ENCODE assay signal across 1 cellular context in genomic region chr16:89507834-89508590, GRCh38.
TF ChIP-seq lines count a peak whose summit lies in the region.

TSS of gene SPG7 (plus strand) at chr16:89508403. CDS start at chr16:89508418, 15 bp downstream.

TF ChIP-seq in HepG2, 621 proteins besides CTCF, POLR2A, EP300 and RAD21 (continued from another document and continues in another):
- TF ChIP-seq SAFB2 (CRISPR knock-in tag; IDR thresholded peaks at IDR 0.05; ENCODE audit: borderline replicate concordance, low read depth) (0 out of 2 replicates have a peak, but pooled peaks have one; percentile 49), ETV5 (CRISPR knock-in tag; IDR thresholded peaks at IDR 0.05; ENCODE audit: borderline replicate concordance) (peak; percentile 53; the same call in 1 of the 2 replicates), ETV6 (CRISPR knock-in tag; conservative IDR thresholded peaks at IDR 0.05) (peak; percentile 35), ZGPAT (CRISPR knock-in tag; IDR thresholded peaks at IDR 0.05) (peak; percentile 92; the same call in 1 of the 2 replicates), RBM39 (IDR thresholded peaks at IDR 0.05; ENCODE audit: low read depth, low read length, poor library complexity, severe bottlenecking) (peak; percentile 61), HDAC2 (CRISPR knock-in tag; IDR thresholded peaks at IDR 0.05) (peak; percentile 43), SNAI1 (CRISPR knock-in tag; IDR thresholded peaks at IDR 0.05; ENCODE audit: borderline replicate concordance) (no peak), YY1 (IDR thresholded peaks at IDR 0.05; ENCODE audit: insufficient read depth, insufficient replicate concordance, low read depth, low read length) (peak; percentile 98), TMF1 (CRISPR knock-in tag; IDR thresholded peaks at IDR 0.05; ENCODE audit: low read depth) (peak; percentile 93; the same call in 1 of the 2 replicates), ZNF318 (CRISPR knock-in tag; IDR thresholded peaks at IDR 0.05) (no peak), NCOA1 (CRISPR knock-in tag; IDR thresholded peaks at IDR 0.05) (peak; percentile 64), BORCS8-MEF2B (CRISPR knock-in tag; IDR thresholded peaks at IDR 0.05) (peak; percentile 72), NONO (IDR thresholded peaks at IDR 0.05) (no peak), NONO (CRISPR knock-in tag; conservative IDR thresholded peaks at IDR 0.05) (peak; percentile 85), ZNF883 (CRISPR knock-in tag; IDR thresholded peaks at IDR 0.05; ENCODE audit: not compliant biosample characterization) (peak; percentile 98), E2F5 (CRISPR knock-in tag; conservative IDR thresholded peaks at IDR 0.05) (peak; percentile 75), NFYC (CRISPR knock-in tag; IDR thresholded peaks at IDR 0.05) (no peak), GZF1 (CRISPR knock-in tag; IDR thresholded peaks at IDR 0.05) (0 out of 2 replicates have a peak, but pooled peaks have one; percentile 62), TCF7L2 (IDR thresholded peaks at IDR 0.05; ENCODE audit: low read depth, low read length) (no peak), TOPORS (CRISPR knock-in tag; IDR thresholded peaks at IDR 0.05) (peak; percentile 89), ZNF530 (CRISPR knock-in tag; IDR thresholded peaks at IDR 0.05; ENCODE audit: low read depth) (0 out of 2 replicates have a peak, but pooled peaks have one; percentile 59), MAZ (IDR thresholded peaks at IDR 0.05; ENCODE audit: borderline replicate concordance, low read depth, low read length) (no peak; the same call in 1 of the 2 replicates), MAZ (CRISPR knock-in tag; IDR thresholded peaks at IDR 0.05; ENCODE audit: low read depth) (peak; percentile 91), ZEB1 (IDR thresholded peaks at IDR 0.05; ENCODE audit: insufficient replicate concordance, low read depth) (no peak), ZNF850 (CRISPR knock-in tag; conservative IDR thresholded peaks at IDR 0.05) (no peak; the same call in 1 of the 2 replicates), CCAR2 (optimal IDR thresholded peaks at IDR 0.05; ENCODE audit: low read depth, low read length) (no peak), TOE1 (CRISPR knock-in tag; IDR thresholded peaks at IDR 0.05) (peak; percentile 39; the same call in 1 of the 2 replicates), ZNF740 (CRISPR knock-in tag; IDR thresholded peaks at IDR 0.05) (0 out of 2 replicates have a peak, but pooled peaks have one; percentile 39), JARID2 (CRISPR knock-in tag; IDR thresholded peaks at IDR 0.05; ENCODE audit: insufficient replicate concordance) (no peak), PRDM4 (CRISPR knock-in tag; IDR thresholded peaks at IDR 0.05; ENCODE audit: borderline replicate concordance) (no peak), MXD1 (CRISPR knock-in tag; IDR thresholded peaks at IDR 0.05) (peak; percentile 97), PAWR (CRISPR knock-in tag; IDR thresholded peaks at IDR 0.05; ENCODE audit: borderline replicate concordance) (no peak), ZNF280B (CRISPR knock-in tag; IDR thresholded peaks at IDR 0.05; ENCODE audit: borderline replicate concordance) (peak; percentile 55; the same call in 1 of the 2 replicates), ZNF788 (CRISPR knock-in tag; IDR thresholded peaks at IDR 0.05; ENCODE audit: borderline replicate concordance) (peak; percentile 87), CBFB (CRISPR knock-in tag; IDR thresholded peaks at IDR 0.05) (peak; percentile 68; the same call in 1 of the 2 replicates), TSC22D2 (CRISPR knock-in tag; IDR thresholded peaks at IDR 0.05; ENCODE audit: borderline replicate concordance) (0 out of 2 replicates have a peak, but pooled peaks have one; percentile 76), NFIC (IDR thresholded peaks at IDR 0.05; ENCODE audit: low read length) (no peak), ZNF20 (CRISPR knock-in tag; IDR thresholded peaks at IDR 0.05) (0 out of 2 replicates have a peak, but pooled peaks have one; percentile 5), ZMAT3 (CRISPR knock-in tag; conservative IDR thresholded peaks at IDR 0.05) (peak; percentile 14; the same call in 1 of the 2 replicates), MIER2 (CRISPR knock-in tag; IDR thresholded peaks at IDR 0.05) (0 out of 2 replicates have a peak, but pooled peaks have one; percentile 7), RXRB (CRISPR knock-in tag; IDR thresholded peaks at IDR 0.05; ENCODE audit: borderline replicate concordance) (0 out of 2 replicates have a peak, but pooled peaks have one; percentile 6), SCMH1 (CRISPR knock-in tag; IDR thresholded peaks at IDR 0.05; ENCODE audit: borderline replicate concordance) (no peak)
- TF ChIP-seq, protein P1, sequence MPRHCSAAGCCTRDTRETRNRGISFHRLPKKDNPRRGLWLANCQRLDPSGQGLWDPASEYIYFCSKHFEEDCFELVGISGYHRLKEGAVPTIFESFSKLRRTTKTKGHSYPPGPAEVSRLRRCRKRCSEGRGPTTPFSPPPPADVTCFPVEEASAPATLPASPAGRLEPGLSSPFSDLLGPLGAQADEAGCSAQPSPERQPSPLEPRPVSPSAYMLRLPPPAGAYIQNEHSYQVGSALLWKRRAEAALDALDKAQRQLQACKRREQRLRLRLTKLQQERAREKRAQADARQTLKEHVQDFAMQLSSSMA (CRISPR knock-in tag; IDR thresholded peaks at IDR 0.05): no peak
- TF ChIP-seq, protein P2, sequence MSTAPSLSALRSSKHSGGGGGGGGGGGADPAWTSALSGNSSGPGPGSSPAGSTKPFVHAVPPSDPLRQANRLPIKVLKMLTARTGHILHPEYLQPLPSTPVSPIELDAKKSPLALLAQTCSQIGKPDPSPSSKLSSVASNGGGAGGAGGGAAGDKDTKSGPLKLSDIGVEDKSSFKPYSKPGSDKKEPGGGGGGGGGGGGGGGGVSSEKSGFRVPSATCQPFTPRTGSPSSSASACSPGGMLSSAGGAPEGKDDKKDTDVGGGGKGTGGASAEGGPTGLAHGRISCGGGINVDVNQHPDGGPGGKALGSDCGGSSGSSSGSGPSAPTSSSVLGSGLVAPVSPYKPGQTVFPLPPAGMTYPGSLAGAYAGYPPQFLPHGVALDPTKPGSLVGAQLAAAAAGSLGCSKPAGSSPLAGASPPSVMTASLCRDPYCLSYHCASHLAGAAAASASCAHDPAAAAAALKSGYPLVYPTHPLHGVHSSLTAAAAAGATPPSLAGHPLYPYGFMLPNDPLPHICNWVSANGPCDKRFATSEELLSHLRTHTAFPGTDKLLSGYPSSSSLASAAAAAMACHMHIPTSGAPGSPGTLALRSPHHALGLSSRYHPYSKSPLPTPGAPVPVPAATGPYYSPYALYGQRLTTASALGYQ (CRISPR knock-in tag; IDR thresholded peaks at IDR 0.05): no peak; the same call in 1 of the 2 replicates
- TF ChIP-seq, protein P3, sequence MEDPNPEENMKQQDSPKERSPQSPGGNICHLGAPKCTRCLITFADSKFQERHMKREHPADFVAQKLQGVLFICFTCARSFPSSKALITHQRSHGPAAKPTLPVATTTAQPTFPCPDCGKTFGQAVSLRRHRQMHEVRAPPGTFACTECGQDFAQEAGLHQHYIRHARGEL (CRISPR knock-in tag; IDR thresholded peaks at IDR 0.05): peak; percentile 65; the same call in 1 of the 2 replicates
